In genomic region chr10:30438016-30438850, GRCh38 we compare ENCODE assay signal across 2 cellular contexts.
TF ChIP-seq lines count a peak whose summit lies in the region.

No MANE protein-coding gene starts in this region.

TF ChIP-seq in HEK293, 187 proteins besides CTCF, POLR2A, EP300 and RAD21 (continues in another document):
- TF ChIP-seq PRDM1 (tag by site-specific recombination; IDR thresholded peaks at IDR 0.05) (peak; percentile 52; the same call in 1 of the 2 replicates), ZNF138 (tag by site-specific recombination; IDR thresholded peaks at IDR 0.05; ENCODE audit: borderline replicate concordance) (no peak), PRDM6 (tag by site-specific recombination; IDR thresholded peaks at IDR 0.05) (peak; percentile 84), ZNF341 (tag by site-specific recombination; IDR thresholded peaks at IDR 0.05; ENCODE audit: low read depth) (peak; percentile 97), ZNF501 (tag by site-specific recombination; IDR thresholded peaks at IDR 0.05) (no peak), ZNF121 (tag by site-specific recombination; IDR thresholded peaks at IDR 0.05) (no peak), ZXDB (tag by site-specific recombination; IDR thresholded peaks at IDR 0.05) (0 out of 2 replicates have a peak, but pooled peaks have one; percentile 25), ZNF274 (IDR thresholded peaks at IDR 0.05; ENCODE audit: low read length) (no peak), ZNF274 (tag by site-specific recombination; IDR thresholded peaks at IDR 0.05; ENCODE audit: borderline replicate concordance) (no peak), PRDM10 (tag by site-specific recombination; IDR thresholded peaks at IDR 0.05) (peak; percentile 39; the same call in 1 of the 2 replicates), YY1 (tag by site-specific recombination; IDR thresholded peaks at IDR 0.05) (no peak), FEZF1 (tag by site-specific recombination; IDR thresholded peaks at IDR 0.05) (peak; percentile 85), PRDM2 (tag by site-specific recombination; IDR thresholded peaks at IDR 0.05; ENCODE audit: borderline replicate concordance) (no peak), TRIM28 (IDR thresholded peaks at IDR 0.05; ENCODE audit: borderline replicate concordance, low read length) (0 out of 2 replicates have a peak, but pooled peaks have one; percentile 14), YY2 (tag by site-specific recombination; IDR thresholded peaks at IDR 0.05) (no peak), TCF7L2 (IDR thresholded peaks at IDR 0.05; ENCODE audit: borderline replicate concordance, low read depth, low read length) (peak; percentile 68; the same call in 1 of the 2 replicates)

TF ChIP-seq in GM12878, 131 proteins besides CTCF, POLR2A, EP300 and RAD21:
- TF ChIP-seq BRCA1 (IDR thresholded peaks at IDR 0.05; ENCODE audit: low read depth, low read length) (no peak), NR2F1 (conservative IDR thresholded peaks at IDR 0.05) (peak; percentile 44), FOS (IDR thresholded peaks at IDR 0.05; ENCODE audit: borderline replicate concordance, extremely low read depth, insufficient read length) (no peak), POLR2AphosphoS5 (IDR thresholded peaks at IDR 0.05; ENCODE audit: low read length) (0 out of 2 replicates have a peak, but pooled peaks have one; percentile 51)
